ENCODE assay signal across 1 cellular context in the genomic region with DNA sequence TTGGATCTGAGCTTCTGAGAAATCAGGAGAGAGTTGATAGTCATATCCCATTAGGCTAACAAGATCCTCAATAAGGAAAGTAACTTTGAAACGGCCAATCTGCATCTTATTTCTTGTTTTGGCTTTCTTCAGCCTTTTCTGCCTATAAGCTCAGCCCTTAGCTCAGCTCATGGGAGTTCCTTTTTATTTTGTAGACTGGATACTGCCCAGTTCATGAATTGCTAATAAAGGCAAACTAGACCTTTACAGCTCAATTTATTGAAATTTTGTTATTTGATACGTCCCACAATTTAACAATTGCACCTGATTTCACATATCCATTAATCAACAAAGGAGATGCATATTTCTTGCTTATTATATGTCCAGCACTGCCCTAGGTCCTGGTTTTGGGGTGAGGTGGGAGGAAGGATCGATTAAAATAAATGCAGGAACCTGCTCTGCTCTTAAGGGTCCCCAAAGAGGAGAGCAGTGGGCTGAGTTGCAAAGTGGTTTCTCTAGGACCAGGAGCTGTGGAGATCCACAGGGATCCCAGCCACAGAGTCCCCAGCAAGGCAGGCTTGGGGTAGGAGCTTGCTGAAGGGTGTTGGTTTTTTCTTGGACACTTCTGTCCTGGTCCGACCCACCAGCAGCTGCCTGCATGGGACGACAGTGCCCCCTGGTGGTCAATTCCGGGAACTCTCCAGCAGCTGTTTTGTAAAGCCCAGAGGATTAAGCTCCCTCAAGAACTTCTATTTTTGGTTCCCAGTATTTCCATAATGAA.
A peak's percentile ranks its signal among the peaks of the same experiment; 100 is the strongest.
TF ChIP-seq lines count a peak whose summit lies in the region.

No MANE protein-coding gene starts in this region.

TF ChIP-seq in HepG2, 621 proteins besides CTCF, POLR2A, EP300 and RAD21 (continued from another document):
- no peak for TF ChIP-seq ZNF503 (CRISPR knock-in tag; IDR thresholded peaks at IDR 0.05)
- TF ChIP-seq DR1 (CRISPR knock-in tag; IDR thresholded peaks at IDR 0.05): no peak
- no peak for TF ChIP-seq CBX1 (IDR thresholded peaks at IDR 0.05; ENCODE audit: low read depth)
- no peak for TF ChIP-seq TOE1 (CRISPR knock-in tag; IDR thresholded peaks at IDR 0.05)
- TF ChIP-seq, protein P1, sequence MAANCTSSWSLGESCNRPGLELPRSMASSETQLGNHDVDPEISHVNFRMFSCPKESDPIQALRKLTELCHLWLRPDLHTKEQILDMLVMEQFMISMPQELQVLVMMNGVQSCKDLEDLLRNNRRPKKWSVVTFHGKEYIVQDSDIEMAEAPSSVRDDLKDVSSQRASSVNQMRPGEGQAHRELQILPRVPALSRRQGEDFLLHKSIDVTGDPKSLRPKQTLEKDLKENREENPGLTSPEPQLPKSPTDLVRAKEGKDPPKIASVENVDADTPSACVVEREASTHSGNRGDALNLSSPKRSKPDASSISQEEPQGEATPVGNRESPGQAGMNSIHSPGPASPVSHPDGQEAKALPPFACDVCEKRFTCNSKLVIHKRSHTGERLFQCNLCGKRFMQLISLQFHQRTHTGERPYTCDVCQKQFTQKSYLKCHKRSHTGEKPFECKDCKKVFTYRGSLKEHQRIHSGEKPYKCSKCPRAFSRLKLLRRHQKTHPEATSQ (CRISPR knock-in tag; IDR thresholded peaks at IDR 0.05; ENCODE audit: borderline replicate concordance): no peak
- TF ChIP-seq PHF5A (CRISPR knock-in tag; IDR thresholded peaks at IDR 0.05; ENCODE audit: low read depth, unreplicated experiment): no peak
- TF ChIP-seq SYNCRIP (IDR thresholded peaks at IDR 0.05; ENCODE audit: insufficient read depth, low read depth, low read length): no peak
- peak; percentile 38; the same call in 1 of the 2 replicates for TF ChIP-seq GATAD2A (CRISPR knock-in tag; IDR thresholded peaks at IDR 0.05)
- TF ChIP-seq YY1 (IDR thresholded peaks at IDR 0.05; ENCODE audit: insufficient read depth, insufficient replicate concordance, low read depth, low read length): no peak
- TF ChIP-seq MTF1 (CRISPR knock-in tag; IDR thresholded peaks at IDR 0.05): no peak
- TF ChIP-seq, protein P2, sequence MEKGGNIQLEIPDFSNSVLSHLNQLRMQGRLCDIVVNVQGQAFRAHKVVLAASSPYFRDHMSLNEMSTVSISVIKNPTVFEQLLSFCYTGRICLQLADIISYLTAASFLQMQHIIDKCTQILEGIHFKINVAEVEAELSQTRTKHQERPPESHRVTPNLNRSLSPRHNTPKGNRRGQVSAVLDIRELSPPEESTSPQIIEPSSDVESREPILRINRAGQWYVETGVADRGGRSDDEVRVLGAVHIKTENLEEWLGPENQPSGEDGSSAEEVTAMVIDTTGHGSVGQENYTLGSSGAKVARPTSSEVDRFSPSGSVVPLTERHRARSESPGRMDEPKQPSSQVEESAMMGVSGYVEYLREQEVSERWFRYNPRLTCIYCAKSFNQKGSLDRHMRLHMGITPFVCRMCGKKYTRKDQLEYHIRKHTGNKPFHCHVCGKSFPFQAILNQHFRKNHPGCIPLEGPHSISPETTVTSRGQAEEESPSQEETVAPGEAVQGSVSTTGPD (CRISPR knock-in tag; IDR thresholded peaks at IDR 0.05): no peak
- TF ChIP-seq ZFX (CRISPR knock-in tag; IDR thresholded peaks at IDR 0.05; ENCODE audit: low read depth): peak; percentile 22; the same call in 1 of the 2 replicates
- TF ChIP-seq ZNF644 (CRISPR knock-in tag; IDR thresholded peaks at IDR 0.05; ENCODE audit: low read depth): no peak
- no peak for TF ChIP-seq SRSF9 (IDR thresholded peaks at IDR 0.05; ENCODE audit: borderline replicate concordance, insufficient read depth, low read depth, low read length, poor library complexity, severe bottlenecking)
- no peak for TF ChIP-seq ZNF597 (CRISPR knock-in tag; IDR thresholded peaks at IDR 0.05)
- TF ChIP-seq, protein P3, sequence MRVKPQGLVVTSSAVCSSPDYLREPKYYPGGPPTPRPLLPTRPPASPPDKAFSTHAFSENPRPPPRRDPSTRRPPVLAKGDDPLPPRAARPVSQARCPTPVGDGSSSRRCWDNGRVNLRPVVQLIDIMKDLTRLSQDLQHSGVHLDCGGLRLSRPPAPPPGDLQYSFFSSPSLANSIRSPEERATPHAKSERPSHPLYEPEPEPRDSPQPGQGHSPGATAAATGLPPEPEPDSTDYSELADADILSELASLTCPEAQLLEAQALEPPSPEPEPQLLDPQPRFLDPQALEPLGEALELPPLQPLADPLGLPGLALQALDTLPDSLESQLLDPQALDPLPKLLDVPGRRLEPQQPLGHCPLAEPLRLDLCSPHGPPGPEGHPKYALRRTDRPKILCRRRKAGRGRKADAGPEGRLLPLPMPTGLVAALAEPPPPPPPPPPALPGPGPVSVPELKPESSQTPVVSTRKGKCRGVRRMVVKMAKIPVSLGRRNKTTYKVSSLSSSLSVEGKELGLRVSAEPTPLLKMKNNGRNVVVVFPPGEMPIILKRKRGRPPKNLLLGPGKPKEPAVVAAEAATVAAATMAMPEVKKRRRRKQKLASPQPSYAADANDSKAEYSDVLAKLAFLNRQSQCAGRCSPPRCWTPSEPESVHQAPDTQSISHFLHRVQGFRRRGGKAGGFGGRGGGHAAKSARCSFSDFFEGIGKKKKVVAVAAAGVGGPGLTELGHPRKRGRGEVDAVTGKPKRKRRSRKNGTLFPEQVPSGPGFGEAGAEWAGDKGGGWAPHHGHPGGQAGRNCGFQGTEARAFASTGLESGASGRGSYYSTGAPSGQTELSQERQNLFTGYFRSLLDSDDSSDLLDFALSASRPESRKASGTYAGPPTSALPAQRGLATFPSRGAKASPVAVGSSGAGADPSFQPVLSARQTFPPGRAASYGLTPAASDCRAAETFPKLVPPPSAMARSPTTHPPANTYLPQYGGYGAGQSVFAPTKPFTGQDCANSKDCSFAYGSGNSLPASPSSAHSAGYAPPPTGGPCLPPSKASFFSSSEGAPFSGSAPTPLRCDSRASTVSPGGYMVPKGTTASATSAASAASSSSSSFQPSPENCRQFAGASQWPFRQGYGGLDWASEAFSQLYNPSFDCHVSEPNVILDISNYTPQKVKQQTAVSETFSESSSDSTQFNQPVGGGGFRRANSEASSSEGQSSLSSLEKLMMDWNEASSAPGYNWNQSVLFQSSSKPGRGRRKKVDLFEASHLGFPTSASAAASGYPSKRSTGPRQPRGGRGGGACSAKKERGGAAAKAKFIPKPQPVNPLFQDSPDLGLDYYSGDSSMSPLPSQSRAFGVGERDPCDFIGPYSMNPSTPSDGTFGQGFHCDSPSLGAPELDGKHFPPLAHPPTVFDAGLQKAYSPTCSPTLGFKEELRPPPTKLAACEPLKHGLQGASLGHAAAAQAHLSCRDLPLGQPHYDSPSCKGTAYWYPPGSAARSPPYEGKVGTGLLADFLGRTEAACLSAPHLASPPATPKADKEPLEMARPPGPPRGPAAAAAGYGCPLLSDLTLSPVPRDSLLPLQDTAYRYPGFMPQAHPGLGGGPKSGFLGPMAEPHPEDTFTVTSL (CRISPR knock-in tag; IDR thresholded peaks at IDR 0.05; ENCODE audit: borderline replicate concordance): no peak
TF ChIP-seq in HepG2: peak in this region for 29.
